Comparison of ENCODE assay signal across 1 cellular context in genomic region chr1:200670215-200671118, GRCh38.
TF ChIP-seq lines count a peak whose summit lies in the region.

No MANE protein-coding gene starts in this region.

TF ChIP-seq in HEK293, 187 proteins besides CTCF, POLR2A, EP300 and RAD21 (continued from another document and continues in another):
- TF ChIP-seq PRDM2 (tag by site-specific recombination; IDR thresholded peaks at IDR 0.05; ENCODE audit: borderline replicate concordance) (no peak), ZFHX2 (tag by site-specific recombination; conservative IDR thresholded peaks at IDR 0.05) (peak; percentile 38; the same call in 1 of the 2 replicates), GLIS1 (tag by site-specific recombination; IDR thresholded peaks at IDR 0.05) (no peak; the same call in 1 of the 2 replicates), GFI1B (tag by site-specific recombination; IDR thresholded peaks at IDR 0.05) (no peak), ZFP41 (tag by site-specific recombination; IDR thresholded peaks at IDR 0.05; ENCODE audit: borderline replicate concordance) (no peak), FEZF1 (tag by site-specific recombination; IDR thresholded peaks at IDR 0.05) (no peak), ZFP69B (tag by site-specific recombination; IDR thresholded peaks at IDR 0.05) (no peak), ZNF518A (tag by site-specific recombination; conservative IDR thresholded peaks at IDR 0.05; ENCODE audit: low read depth) (0 out of 2 replicates have a peak, but pooled peaks have one; percentile 21), ZNF692 (tag by site-specific recombination; IDR thresholded peaks at IDR 0.05) (no peak; the same call in 1 of the 2 replicates), ZNF571 (tag by site-specific recombination; IDR thresholded peaks at IDR 0.05) (no peak), ZNF48 (tag by site-specific recombination; IDR thresholded peaks at IDR 0.05) (no peak), ZNF791 (tag by site-specific recombination; IDR thresholded peaks at IDR 0.05) (no peak), ZNF18 (tag by site-specific recombination; IDR thresholded peaks at IDR 0.05) (peak; percentile 68), ATF2 (tag by site-specific recombination; IDR thresholded peaks at IDR 0.05; ENCODE audit: low read depth) (no peak), ZNF121 (tag by site-specific recombination; IDR thresholded peaks at IDR 0.05) (no peak), ZNF221 (tag by site-specific recombination; IDR thresholded peaks at IDR 0.05; ENCODE audit: borderline replicate concordance) (no peak), ZNF624 (tag by site-specific recombination; IDR thresholded peaks at IDR 0.05) (no peak), ZNF175 (tag by site-specific recombination; IDR thresholded peaks at IDR 0.05) (no peak), KLF10 (tag by site-specific recombination; IDR thresholded peaks at IDR 0.05) (peak; percentile 95), ZBTB6 (tag by site-specific recombination; IDR thresholded peaks at IDR 0.05) (no peak), KLF1 (tag by site-specific recombination; IDR thresholded peaks at IDR 0.05) (peak; percentile 35; the same call in 1 of the 2 replicates), ZBTB8A (tag by site-specific recombination; IDR thresholded peaks at IDR 0.05) (no peak; the same call in none of the 2 replicates), SP2 (tag by site-specific recombination; IDR thresholded peaks at IDR 0.05) (no peak), SCRT2 (tag by site-specific recombination; IDR thresholded peaks at IDR 0.05) (no peak), ZNF843 (tag by site-specific recombination; IDR thresholded peaks at IDR 0.05) (no peak), ZNF23 (tag by site-specific recombination; IDR thresholded peaks at IDR 0.05; ENCODE audit: borderline replicate concordance) (no peak), ZNF610 (tag by site-specific recombination; IDR thresholded peaks at IDR 0.05; ENCODE audit: borderline replicate concordance) (peak; percentile 43), ZNF433 (tag by site-specific recombination; IDR thresholded peaks at IDR 0.05; ENCODE audit: low read depth) (no peak), PATZ1 (tag by site-specific recombination; IDR thresholded peaks at IDR 0.05) (peak; percentile 96), ZNF768 (tag by site-specific recombination; IDR thresholded peaks at IDR 0.05) (no peak), ZNF140 (tag by site-specific recombination; IDR thresholded peaks at IDR 0.05) (no peak), KLF17 (tag by site-specific recombination; IDR thresholded peaks at IDR 0.05) (no peak; the same call in 1 of the 2 replicates), ZBTB20 (tag by site-specific recombination; IDR thresholded peaks at IDR 0.05) (no peak), ZNF488 (tag by site-specific recombination; IDR thresholded peaks at IDR 0.05) (no peak)
